Comparison of ENCODE assay signal across 28 cellular contexts in genomic region chr15:80562846-80563245, GRCh38.
DNase-seq lines count a peak whose midpoint lies in the region; ATAC-seq, FAIRE-seq and TF ChIP-seq lines count a peak whose summit lies in the region.
"Had no signal": no experiment of that assay in that cellular context is flagged by ENCODE, and none has a peak within 500 bp of the region (broad histone marks: within the 10 kb centered on the region; RNA-seq: fewer than 3 reads in every experiment).

No MANE protein-coding gene starts in this region.

- peaks cover 29% of the 10 kb centered on the region for H3K4me1 Mint-ChIP-seq in endodermal cell
- H3K4me1 Mint-ChIP-seq in T-helper 2 cell treated with Interferon-gamma antibody and Interleukin-4, amounts not matched to agents 5 μg/mL and 100 μg/mL, for 36 hours (ENCODE audit: low read depth): peaks cover 7% of the 10 kb centered on the region
- H3K4me1 Mint-ChIP-seq: B cell had no signal

- no peak overlapping the region for H3K9ac ChIP-seq in endodermal cell (ENCODE audit: extremely low read depth, low read length, poor library complexity, severe bottlenecking)

- H3K36me3 ChIP-seq in bronchial epithelial cell (ENCODE audit: control insufficient read depth, insufficient read depth, low read length) (no peaks in the 10 kb centered on the region), endodermal cell (ENCODE audit: control insufficient read depth, insufficient read depth, low read length) (no peaks in the 10 kb centered on the region)
- H3K36me3 ChIP-seq: SJCRH30 had no signal

- H3K4me1 ChIP-seq in endodermal cell (ENCODE audit: control insufficient read depth, insufficient read depth, low read length): peaks cover 6% of the 10 kb centered on the region
- H3K4me1 ChIP-seq: Caco-2, SJCRH30 had no signal

- H3K27ac ChIP-seq in endodermal cell (ENCODE audit: low read depth, low read length): no peak overlapping the region
- H3K27ac ChIP-seq: 22Rv1, C4-2B, PC-9, SJCRH30 had no signal

- H3K4me3 Mint-ChIP-seq in endodermal cell: no peak overlapping the region
- no peak overlapping the region for H3K4me3 Mint-ChIP-seq in T-helper 2 cell treated with Interferon-gamma antibody and Interleukin-4, amounts not matched to agents 5 μg/mL and 100 μg/mL, for 36 hours
- H3K4me3 Mint-ChIP-seq: B cell; CD8-positive, alpha-beta T cell had no signal

- H3K27me3 ChIP-seq in bronchial epithelial cell (ENCODE audit: control insufficient read depth, insufficient read depth, low read length) (no peaks in the 10 kb centered on the region), endodermal cell (ENCODE audit: control insufficient read depth, insufficient read depth, low read length, poor library complexity, severe bottlenecking) (no peaks in the 10 kb centered on the region)

- 92 to 97% methylated on average over 8 to 11 of the region's 11 CpGs for whole genome bisulfite sequencing in endodermal cell (ENCODE audit: insufficient coverage in 1 of 2, insufficient read length in 1 of 2), 2 experiments

- intact Hi-C loops in left colon (cut with DNase I, micrococcal nuclease): no loop called here

- H3K9me3 Mint-ChIP-seq in endodermal cell: no peaks in the 10 kb centered on the region
- no peaks in the 10 kb centered on the region for H3K9me3 Mint-ChIP-seq in T-helper 2 cell treated with Interferon-gamma antibody and Interleukin-4, amounts not matched to agents 5 μg/mL and 100 μg/mL, for 36 hours
- H3K9me3 Mint-ChIP-seq: CD8-positive, alpha-beta T cell had no signal

- H3K9me3 ChIP-seq in endodermal cell (ENCODE audit: control insufficient read depth, low read length): no peaks in the 10 kb centered on the region
- H3K9me3 ChIP-seq: Caco-2, SJCRH30 had no signal

- H3K4me3 ChIP-seq in bronchial epithelial cell (ENCODE audit: low read depth, low read length): no peak overlapping the region
- H3K4me3 ChIP-seq in endodermal cell (ENCODE audit: low read length): no peak overlapping the region
- H3K4me3 ChIP-seq: K562, PC-9, SJCRH30 had no signal

- H3K36me3 Mint-ChIP-seq in endodermal cell (ENCODE audit: low read depth): peaks cover 11% of the 10 kb centered on the region
- H3K36me3 Mint-ChIP-seq in T-helper 2 cell treated with Interferon-gamma antibody and Interleukin-4, amounts not matched to agents 5 μg/mL and 100 μg/mL, for 36 hours (ENCODE audit: low read depth): no peaks in the 10 kb centered on the region
- H3K36me3 Mint-ChIP-seq: CD8-positive, alpha-beta T cell had no signal

- no peak for ATAC-seq in left colon
- ATAC-seq: CD8-positive, alpha-beta T cell; HepG2; K562; Right ventricle myocardium inferior had no signal

- no peak for TF ChIP-seq CTCF in bronchial epithelial cell (IDR thresholded peaks at IDR 0.05; ENCODE audit: insufficient read depth, low read length, severe bottlenecking)
- TF ChIP-seq CTCF in endodermal cell (conservative IDR thresholded peaks at IDR 0.05): peak; percentile 18

- no peaks in the 10 kb centered on the region for H3K27me3 Mint-ChIP-seq in endodermal cell (ENCODE audit: insufficient read depth)
- peaks cover 17% of the 10 kb centered on the region for H3K27me3 Mint-ChIP-seq in T-helper 2 cell treated with Interferon-gamma antibody and Interleukin-4, amounts not matched to agents 5 μg/mL and 100 μg/mL, for 36 hours (ENCODE audit: low read depth)

- DNase-seq in SKM-1 treated with dmso at 0.1 percent for 144 hours (lab: John Stamatoyannopoulos, UW; ENCODE audit: unreplicated experiment): peak; percentile 6
- no peak for DNase-seq in SKM-1 (lab: John Stamatoyannopoulos, UW; ENCODE audit: unreplicated experiment)
- DNase-seq in bronchial epithelial cell (ENCODE audit: low read depth): no peak
- no peak for DNase-seq in endodermal cell
- peak; percentile 78 for DNase-seq in smooth muscle cell of the brain vasculature (ENCODE audit: low read depth, low spot score)
- DNase-seq in mucosa of gallbladder (ENCODE audit: low spot score): no peak
- DNase-seq in T-helper 2 cell treated with Interferon-gamma antibody and Interleukin-4, amounts not matched to agents 5 μg/mL and 100 μg/mL, for 36 hours (ENCODE audit: low spot score): no peak
- no peak for DNase-seq in left colon
- DNase-seq: Caco-2; CD8-positive, alpha-beta T cell; DMS79 treated with DMSO at 0.1 percent for 48 hours; Kasumi-1; NCI-H1105 treated with DMSO at 0.1 percent for 48 hours; NCI-H146; NCI-H1930; NCI-H2107; NCI-H524; NCI-H774; PC-9 had no signal

- FAIRE-seq in bronchial epithelial cell (lab: Jason Lieb, UNC): peak; percentile 52
- FAIRE-seq: GM18507, H54, HepG2, K562 had no signal

- H3K27ac Mint-ChIP-seq in endodermal cell: no peak overlapping the region
- H3K27ac Mint-ChIP-seq in T-helper 2 cell treated with Interferon-gamma antibody and Interleukin-4, amounts not matched to agents 5 μg/mL and 100 μg/mL, for 36 hours: no peak overlapping the region
- H3K27ac Mint-ChIP-seq: B cell; CD8-positive, alpha-beta T cell had no signal

Comparison
In these comparisons a context has a peak if more than half of its experiments do, and no peak if none do; other contexts are left out.
1. DNase-seq: peak in SKM-1 treated with dmso at 0.1 percent for 144 hours (single experiment) and smooth muscle cell of the brain vasculature (single experiment); none in SKM-1 (single experiment), bronchial epithelial cell (single experiment), endodermal cell (single experiment), mucosa of gallbladder (single experiment), T-helper 2 cell treated with Interferon-gamma antibody and Interleukin-4, amounts not matched to agents 5 μg/mL and 100 μg/mL, for 36 hours (single experiment) and left colon (0 of 2).